Comparison of ENCODE assay signal across 19 cellular contexts in genomic region chr12:123591702-123592481, GRCh38. TPM values are rescaled to one million over a fixed set of nuclear protein-coding genes. Genes with fewer than 3 reads are reported as not detected.
A peak's percentile ranks its signal among the peaks of the same experiment; 100 is the strongest.
DNase-seq lines count a peak whose midpoint lies in the region; TF ChIP-seq lines count a peak whose summit lies in the region.
"Had no signal": no experiment of that assay in that cellular context is flagged by ENCODE, and none has a peak within 500 bp of the region (broad histone marks: within the 10 kb centered on the region; RNA-seq: fewer than 3 reads in every experiment).

No MANE protein-coding gene starts in this region.

- peaks cover 29% of the 10 kb centered on the region for H3K36me3 ChIP-seq in smooth muscle cell (ENCODE audit: low read depth)

- DNase-seq in activated naive CD4-positive, alpha-beta T cell treated with anti-CD3 and anti-CD28 coated beads for 36 hours, result no peak
- DNase-seq in activated naive CD4-positive, alpha-beta T cell (lab: John Stamatoyannopoulos, UW), result no peak
- DNase-seq in activated CD4-positive, alpha-beta memory T cell treated with anti-CD3 and anti-CD28 coated beads for 36 hours, result no peak
- peak; percentile 93 for DNase-seq in fibroblast of the aortic adventitia (ENCODE audit: low read depth)
- DNase-seq in smooth muscle cell (lab: John Stamatoyannopoulos, UW; ENCODE audit: unreplicated experiment), result no peak
- DNase-seq in foreskin melanocyte, result no peak
- DNase-seq in LoVo (ENCODE audit: low spot score), result no peak
- DNase-seq in nucleus accumbens (lab: John Stamatoyannopoulos, UW), result no peak
- DNase-seq: activated naive CD8-positive, alpha-beta T cell treated with anti-CD3 and anti-CD28 coated beads, Interleukin-2, amount 10 ng/mL, durations not matched to agents 7 days and 5 days; cortex of kidney; DND-41; midbrain; NCI-H1105; NCI-H69; posterior cingulate gyrus; stimulated activated CD4-positive, alpha-beta T cell treated with anti-CD3 and anti-CD28 coated beads, Interleukin-15, amount 100 ng/mL, for 24 hours; upper lobe of left lung had no signal

- H3K27ac ChIP-seq in smooth muscle cell (ENCODE audit: low read depth), result peak overlapping the region; percentile 65
- H3K27ac ChIP-seq: esophagus muscularis mucosa, upper lobe of left lung had no signal

- TF ChIP-seq CTCF in fibroblast of the aortic adventitia (IDR thresholded peaks at IDR 0.05; ENCODE audit: insufficient read depth, low read length) (no peak), smooth muscle cell (IDR thresholded peaks at IDR 0.05; ENCODE audit: borderline replicate concordance, insufficient read depth, poor library complexity, severe bottlenecking) (no peak)

- no peaks in the 10 kb centered on the region for H3K9me3 ChIP-seq in smooth muscle cell (replicated peaks; ENCODE audit: low read depth)
- H3K9me3 ChIP-seq: esophagus muscularis mucosa, upper lobe of left lung had no signal

- peaks cover 10% of the 10 kb centered on the region for H3K4me1 ChIP-seq in smooth muscle cell (ENCODE audit: low read depth)

- H2AFZ ChIP-seq in smooth muscle cell (ENCODE audit: low read depth), result no peak overlapping the region

- no peaks in the 10 kb centered on the region for H3K9me3 Mint-ChIP-seq in activated naive CD4-positive, alpha-beta T cell treated with anti-CD3 and anti-CD28 coated beads for 36 hours
- no peaks in the 10 kb centered on the region for H3K9me3 Mint-ChIP-seq in activated CD4-positive, alpha-beta memory T cell treated with anti-CD3 and anti-CD28 coated beads for 36 hours
- H3K9me3 Mint-ChIP-seq: activated naive CD8-positive, alpha-beta T cell treated with anti-CD3 and anti-CD28 coated beads, Interleukin-2, amount 10 ng/mL, durations not matched to agents 7 days and 5 days had no signal

- H3K27me3 ChIP-seq in smooth muscle cell (ENCODE audit: low read depth), result no peaks in the 10 kb centered on the region
- H3K27me3 ChIP-seq: esophagus muscularis mucosa, upper lobe of left lung had no signal

- H3K27me3 Mint-ChIP-seq in activated naive CD4-positive, alpha-beta T cell treated with anti-CD3 and anti-CD28 coated beads for 36 hours (ENCODE audit: low read depth), result no peaks in the 10 kb centered on the region
- H3K27me3 Mint-ChIP-seq in activated CD4-positive, alpha-beta memory T cell treated with anti-CD3 and anti-CD28 coated beads for 36 hours, result no peaks in the 10 kb centered on the region
- H3K27me3 Mint-ChIP-seq: activated naive CD8-positive, alpha-beta T cell treated with anti-CD3 and anti-CD28 coated beads, Interleukin-2, amount 10 ng/mL, durations not matched to agents 7 days and 5 days had no signal

- intact Hi-C loops in activated naive CD4-positive, alpha-beta T cell treated with anti-CD3 and anti-CD28 coated beads for 36 hours (cut with micrococcal nuclease), result no loop called here
- intact Hi-C loops in activated CD4-positive, alpha-beta memory T cell treated with anti-CD3 and anti-CD28 coated beads for 36 hours (cut with micrococcal nuclease), result no loop called here

- POLR2A ChIA-PET in activated CD4-positive, alpha-beta memory T cell treated with anti-CD3 and anti-CD28 coated beads for 36 hours (lab: Charles Lee), result no interaction called here

- peaks cover 100% of the 10 kb centered on the region for H3K79me2 ChIP-seq in smooth muscle cell (ENCODE audit: low read depth)

- H3K36me3 Mint-ChIP-seq in activated naive CD4-positive, alpha-beta T cell treated with anti-CD3 and anti-CD28 coated beads for 36 hours (ENCODE audit: low read depth), result peaks cover 28% of the 10 kb centered on the region
- H3K36me3 Mint-ChIP-seq in activated CD4-positive, alpha-beta memory T cell treated with anti-CD3 and anti-CD28 coated beads for 36 hours, result peaks cover 34% of the 10 kb centered on the region

- H3K4me3 ChIP-seq in fibroblast of the aortic adventitia (ENCODE audit: low read depth, low read length) (no peak overlapping the region), smooth muscle cell (no peak overlapping the region)
- H3K4me3 ChIP-seq: esophagus muscularis mucosa, GM12878, upper lobe of left lung had no signal

- H3K4me2 ChIP-seq in smooth muscle cell, result peak overlapping the region; percentile 66

- H4K20me1 ChIP-seq in smooth muscle cell (ENCODE audit: low read depth), result peaks cover 100% of the 10 kb centered on the region

- peaks cover 41% of the 10 kb centered on the region for H3K4me1 Mint-ChIP-seq in activated naive CD4-positive, alpha-beta T cell treated with anti-CD3 and anti-CD28 coated beads for 36 hours (ENCODE audit: low read depth)
- peaks cover 37% of the 10 kb centered on the region for H3K4me1 Mint-ChIP-seq in activated CD4-positive, alpha-beta memory T cell treated with anti-CD3 and anti-CD28 coated beads for 36 hours (ENCODE audit: low read depth)

- CTCF ChIA-PET in activated naive CD4-positive, alpha-beta T cell treated with anti-CD3 and anti-CD28 coated beads for 36 hours (lab: Charles Lee), result interaction anchor here (1.1 to 1.3 kb wide), 2 partner anchors 9 to 27 kb away, joined by 4 read pairs; no protein-coding TSS in a partner anchor
- CTCF ChIA-PET in activated CD4-positive, alpha-beta memory T cell treated with anti-CD3 and anti-CD28 coated beads for 36 hours (lab: Charles Lee), result interaction anchor here (2.9 kb wide), 1 partner anchor 9 kb away, joined by 15 read pairs; the partner anchor contains the start of gene TMED2

- H3K9ac ChIP-seq in smooth muscle cell (ENCODE audit: low read depth), result no peak overlapping the region

- H3K4me3 Mint-ChIP-seq in activated naive CD4-positive, alpha-beta T cell treated with anti-CD3 and anti-CD28 coated beads for 36 hours, result no peak overlapping the region
- H3K4me3 Mint-ChIP-seq in activated CD4-positive, alpha-beta memory T cell treated with anti-CD3 and anti-CD28 coated beads for 36 hours, result no peak overlapping the region
- H3K4me3 Mint-ChIP-seq: activated naive CD8-positive, alpha-beta T cell treated with anti-CD3 and anti-CD28 coated beads, Interleukin-2, amount 10 ng/mL, durations not matched to agents 7 days and 5 days had no signal

- peaks cover 42% of the 10 kb centered on the region for H3F3A ChIP-seq in smooth muscle cell (ENCODE audit: low read depth)

- WGBS in smooth muscle cell (ENCODE audit: low lambda C conversion rate), result 42% methylated on average over 8 of the region's 8 CpGs

- peak overlapping the region; percentile 25 for H3K27ac Mint-ChIP-seq in activated naive CD4-positive, alpha-beta T cell treated with anti-CD3 and anti-CD28 coated beads for 36 hours
- peak overlapping the region; percentile 9 for H3K27ac Mint-ChIP-seq in activated CD4-positive, alpha-beta memory T cell treated with anti-CD3 and anti-CD28 coated beads for 36 hours
- H3K27ac Mint-ChIP-seq: activated naive CD8-positive, alpha-beta T cell treated with anti-CD3 and anti-CD28 coated beads, Interleukin-2, amount 10 ng/mL, durations not matched to agents 7 days and 5 days had no signal

RNA-seq across cellular contexts. Expression of gene TMED2, which starts 7.5 kb away (rescaled TPM):
- 100 to 1,000 TPM; 101 to 105 TPM for total RNA-seq in activated naive CD4-positive, alpha-beta T cell treated with anti-CD3 and anti-CD28 coated beads for 36 hours
- 100 to 1,000 TPM; 150 to 161 TPM for total RNA-seq in activated CD4-positive, alpha-beta memory T cell treated with anti-CD3 and anti-CD28 coated beads for 36 hours
- total RNA-seq in fibroblast of the aortic adventitia (ENCODE audit: low replicate concordance) (73.8 and 449 TPM in 2 replicates), smooth muscle cell (394 and 424 TPM in 2 replicates)
- polyA plus RNA-seq in smooth muscle cell, result 314 and 356 TPM in 2 replicates

RNA-seq across cellular contexts. Expression of gene DDX55, which starts 10.0 kb away (rescaled TPM):
- total RNA-seq in activated naive CD4-positive, alpha-beta T cell treated with anti-CD3 and anti-CD28 coated beads for 36 hours, result 10 to 100 TPM; 44.8 to 48.7 TPM
- 10 to 100 TPM; 44.0 to 45.1 TPM for total RNA-seq in activated CD4-positive, alpha-beta memory T cell treated with anti-CD3 and anti-CD28 coated beads for 36 hours
- 23.2 and 27.6 TPM in 2 replicates for total RNA-seq in fibroblast of the aortic adventitia (ENCODE audit: low replicate concordance)
- 13.4 and 14.5 TPM in 2 replicates for total RNA-seq in smooth muscle cell
- 14.7 and 20.1 TPM in 2 replicates for polyA plus RNA-seq in smooth muscle cell

RNA-seq across cellular contexts. Expression of gene EIF2B1, which starts 41.6 kb away (rescaled TPM):
- total RNA-seq in activated naive CD4-positive, alpha-beta T cell treated with anti-CD3 and anti-CD28 coated beads for 36 hours, result 10 to 100 TPM; 54.3 to 60.9 TPM
- 10 to 100 TPM; 51.7 to 61.9 TPM for total RNA-seq in activated CD4-positive, alpha-beta memory T cell treated with anti-CD3 and anti-CD28 coated beads for 36 hours
- total RNA-seq in fibroblast of the aortic adventitia (ENCODE audit: low replicate concordance) (22.6 and 35.6 TPM in 2 replicates), smooth muscle cell (81.4 and 87.4 TPM in 2 replicates)
- 45.4 and 47.0 TPM in 2 replicates for polyA plus RNA-seq in smooth muscle cell

RNA-seq across cellular contexts. Expression of gene GTF2H3, which starts 41.7 kb away (rescaled TPM):
- total RNA-seq in activated naive CD4-positive, alpha-beta T cell treated with anti-CD3 and anti-CD28 coated beads for 36 hours, result 10 to 100 TPM; 56.6 to 57.7 TPM
- 10 to 100 TPM; 57.2 to 58.4 TPM for total RNA-seq in activated CD4-positive, alpha-beta memory T cell treated with anti-CD3 and anti-CD28 coated beads for 36 hours
- 41.9 and 61.0 TPM in 2 replicates for total RNA-seq in fibroblast of the aortic adventitia (ENCODE audit: low replicate concordance)
- total RNA-seq in smooth muscle cell, result 39.5 and 43.2 TPM in 2 replicates
- 10.8 and 11.3 TPM in 2 replicates for polyA plus RNA-seq in smooth muscle cell

RNA-seq across cellular contexts. Expression of gene RILPL1, which starts 58.4 kb away (rescaled TPM):
- 1 to 10 TPM; 2.2 to 3.2 TPM for total RNA-seq in activated naive CD4-positive, alpha-beta T cell treated with anti-CD3 and anti-CD28 coated beads for 36 hours
- total RNA-seq in activated CD4-positive, alpha-beta memory T cell treated with anti-CD3 and anti-CD28 coated beads for 36 hours, result 1 to 10 TPM; 4.0 to 4.8 TPM
- total RNA-seq in fibroblast of the aortic adventitia (ENCODE audit: low replicate concordance), result 14.2 and 19.6 TPM in 2 replicates
- total RNA-seq in smooth muscle cell, result 13.2 and 17.9 TPM in 2 replicates
- 29.8 and 36.3 TPM in 2 replicates for polyA plus RNA-seq in smooth muscle cell
